9 cellular contexts compared by ENCODE assay signal in genomic region chr1:93672069-93672468, GRCh38. TPM values are rescaled to one million over a fixed set of nuclear protein-coding genes. Genes with fewer than 3 reads are reported as not detected.
DNase-seq lines count a peak whose midpoint lies in the region; ATAC-seq, FAIRE-seq and TF ChIP-seq lines count a peak whose summit lies in the region.
"Had no signal": no experiment of that assay in that cellular context is flagged by ENCODE, and none has a peak within 500 bp of the region (broad histone marks: within the 10 kb centered on the region; RNA-seq: fewer than 3 reads in every experiment).

No MANE protein-coding gene starts in this region.

- FAIRE-seq in D721Med (lab: Jason Lieb, UNC), result no peak

- ATAC-seq in HCT116, result peak; percentile 16; the same call in 1 of the 2 replicates
- peak; percentile 49 to 75 (median 56) for ATAC-seq in heart left ventricle
- ATAC-seq in HG02840 (IDR thresholded peaks at IDR 0.05; ENCODE audit: low FRiP score, unreplicated experiment), result no peak

- peaks cover 0 to 51% of the 10 kb centered on the region in 2 experiments; a peak in 2 of 4 replicates for H3K36me3 ChIP-seq in HCT116 (ENCODE audit: control insufficient read depth in 1 of 2, insufficient read depth in 2 of 2, low read length in 2 of 2)
- no peaks in the 10 kb centered on the region for H3K36me3 ChIP-seq in adrenal gland (replicated peaks in 1 of 2)
- H3K36me3 ChIP-seq in heart left ventricle, result peaks cover 0 to 15% (median 0%) of the 10 kb centered on the region in 9 donors
- peaks cover 65% of the 10 kb centered on the region for H3K36me3 ChIP-seq in skeletal muscle satellite cell (ENCODE audit: insufficient read depth, low read length)

- in situ Hi-C loops in G401 (cut with HindIII; ENCODE audit: low sequenced_read_pairs), result no loop called here

- peak overlapping the region; percentile 13; the same call in 1 of the 2 replicates for H3K4me2 ChIP-seq in HCT116 (ENCODE audit: low read length)
- H3K4me2 ChIP-seq in skeletal muscle satellite cell (ENCODE audit: low read length), result peak overlapping the region; percentile 52

- no peaks in the 10 kb centered on the region for H3K9me2 ChIP-seq in HCT116 (ENCODE audit: insufficient read depth)

- DNase-seq in HCT116 (ENCODE audit: low read depth, low spot score), result no peak
- DNase-seq in adrenal gland, result peak; percentile 73 to 90 (median 77)
- peak; percentile 72 to 91 (median 85) for DNase-seq in heart left ventricle
- no peak for DNase-seq in activated CD4-positive, alpha-beta T cell treated with anti-CD3 and anti-CD28 coated beads for 1 hour
- DNase-seq in D721Med (ENCODE audit: insufficient read length, low spot score), result no peak
- no peak for DNase-seq in G401 (ENCODE audit: low spot score)
- DNase-seq: GDM1 had no signal

- H3K79me2 ChIP-seq in HCT116 (ENCODE audit: insufficient read depth, low read length), result peaks cover 96% of the 10 kb centered on the region

- peaks cover 35 to 81% of the 10 kb centered on the region in 2 experiments for H3K4me1 ChIP-seq in HCT116 (ENCODE audit: control insufficient read depth in 1 of 2, insufficient read depth in 2 of 2, low read length in 2 of 2)
- H3K4me1 ChIP-seq in adrenal gland (replicated peaks in 1 of 2), result peaks cover 77 to 92% of the 10 kb centered on the region in 2 donors
- peaks cover 17 to 98% (median 89%) of the 10 kb centered on the region in 12 donors for H3K4me1 ChIP-seq in heart left ventricle
- H3K4me1 ChIP-seq in skeletal muscle satellite cell (ENCODE audit: control insufficient read depth, insufficient read depth, low read length), result peaks cover 99% of the 10 kb centered on the region

- BruUV-seq in HCT116 (replicated peaks; lab: Mats Ljungman, UMichigan), result no TSS peak

- no peaks in the 10 kb centered on the region for H3K27me3 ChIP-seq in HCT116 (ENCODE audit: insufficient read depth, low read length)
- H3K27me3 ChIP-seq in adrenal gland, result no peaks in the 10 kb centered on the region
- H3K27me3 ChIP-seq in heart left ventricle, result no peaks in the 10 kb centered on the region
- H3K27me3 ChIP-seq in skeletal muscle satellite cell (ENCODE audit: control insufficient read depth, insufficient read depth, low read length), result no peaks in the 10 kb centered on the region

- intact Hi-C loops in HCT116 (cut with micrococcal nuclease), result no loop called here
- intact Hi-C loops in adrenal gland (cut with DNase I), result no loop called here
- intact Hi-C loops in heart left ventricle (cut with DNase I), result loop anchor here in 1 of 10 donors (5.0 kb wide), 1 partner anchor 35 kb away; no protein-coding TSS in a partner anchor

- H3K9ac ChIP-seq in HCT116 (ENCODE audit: low read length) (no peak overlapping the region), skeletal muscle satellite cell (ENCODE audit: low read depth, low read length) (peak overlapping the region; percentile 14)

- H4K20me1 ChIP-seq in HCT116 (ENCODE audit: insufficient read depth), result peaks cover 23% of the 10 kb centered on the region; the same call in 1 of the 2 replicates

- RAD21 ChIA-PET in HCT116 (lab: Charles Lee; ENCODE audit: low non-redundant PET in 1 of 2, low total read pairs in 2 of 2, uncharacterized antibody in 2 of 2, unreplicated experiment in 2 of 2), result interaction anchor here in 1 of 2 experiments (1.4 kb wide), 1 partner anchor 9 kb away, joined by 4 read pairs; the partner anchor contains the start of gene BCAR3

- no peak overlapping the region for H2AFZ ChIP-seq in HCT116 (ENCODE audit: low read depth, low read length, poor library complexity, severe bottlenecking)

- TF ChIP-seq CTCF in HCT116 (IDR thresholded peaks at IDR 0.05 in 2 of 3, conservative IDR thresholded peaks at IDR 0.05 in 1 of 3; ENCODE audit: borderline replicate concordance in 1 of 3, insufficient read depth in 1 of 3, low read depth in 2 of 3, low read length in 2 of 3), result no peak
- no peak for TF ChIP-seq CTCF in adrenal gland (IDR thresholded peaks at IDR 0.05)
- no peak for TF ChIP-seq CTCF in heart left ventricle (IDR thresholded peaks at IDR 0.05)
- no peak for TF ChIP-seq CTCF in D721Med (IDR thresholded peaks at IDR 0.05; ENCODE audit: insufficient read depth, missing control alignments)

- H3K27ac ChIP-seq in HCT116 (ENCODE audit: low read depth, low read length), result no peak overlapping the region
- peak overlapping the region in 4 of 5 donors; percentile 7 to 73 (median 44) for H3K27ac ChIP-seq in adrenal gland
- H3K27ac ChIP-seq in heart left ventricle, result peak overlapping the region in 11 of 12 donors; percentile 12 to 77 (median 57)

- TF ChIP-seq RAD21 in HCT116 (IDR thresholded peaks at IDR 0.05; ENCODE audit: low read depth), result no peak

- 7 to 15% (median 9%) methylated on average over 1 of the region's 1 CpG for WGBS in adrenal gland, 4 donors
- 25 to 42% (median 30%) methylated on average over 1 of the region's 1 CpG for WGBS in heart left ventricle, 4 donors

- H3K9me3 ChIP-seq in HCT116 (ENCODE audit: control insufficient read depth in 1 of 2, insufficient read depth in 1 of 2, low read depth in 1 of 2, low read length in 2 of 2) (no peaks in the 10 kb centered on the region), adrenal gland (replicated peaks in 1 of 3) (no peaks in the 10 kb centered on the region), heart left ventricle (no peaks in the 10 kb centered on the region), skeletal muscle satellite cell (replicated peaks; ENCODE audit: low read length) (no peaks in the 10 kb centered on the region)

- H3K4me3 ChIP-seq in HCT116 (replicated peaks in 1 of 2; ENCODE audit: low read depth in 1 of 2, low read length in 2 of 2) (no peak overlapping the region), adrenal gland (no peak overlapping the region), heart left ventricle (no peak overlapping the region), skeletal muscle satellite cell (ENCODE audit: low read length) (peak overlapping the region; percentile 14)

- POLR2A ChIA-PET in HCT116 (lab: Charles Lee), result interaction anchor here (1.2 to 1.3 kb wide), 2 partner anchors 10 to 21 kb away, joined by 4 read pairs; partner anchors contain the start of gene BCAR3

- TF ChIP-seq POLR2A in HCT116 (IDR thresholded peaks at IDR 0.05; ENCODE audit: borderline replicate concordance, extremely low read depth, insufficient read depth, insufficient read length) (no peak), adrenal gland (IDR thresholded peaks at IDR 0.05) (no peak), heart left ventricle (IDR thresholded peaks at IDR 0.05) (no peak)

- CTCF ChIA-PET in HCT116 (lab: Charles Lee), result interaction anchor here (1.4 kb wide), 1 partner anchor 41 kb away, joined by 5 read pairs; no protein-coding TSS in a partner anchor

TF ChIP-seq in HCT116, 20 proteins besides CTCF, POLR2A, EP300 and RAD21:
- no peak for TF ChIP-seq MAX (IDR thresholded peaks at IDR 0.05)
- TF ChIP-seq CEBPB (IDR thresholded peaks at IDR 0.05; ENCODE audit: low read depth), result no peak
- no peak for TF ChIP-seq JUND (IDR thresholded peaks at IDR 0.05)
- peak; percentile 11; the same call in 1 of the 2 replicates for TF ChIP-seq SP1 (IDR thresholded peaks at IDR 0.05; ENCODE audit: low read depth)
- no peak for TF ChIP-seq ELF1 (IDR thresholded peaks at IDR 0.05; ENCODE audit: borderline replicate concordance, low read depth)
- peak; percentile 43 for TF ChIP-seq TCF7L2 (IDR thresholded peaks at IDR 0.05; ENCODE audit: borderline replicate concordance, extremely low read depth, insufficient read depth, insufficient read length)
- TF ChIP-seq EGR1 (IDR thresholded peaks at IDR 0.05; ENCODE audit: low read depth), result no peak
- no peak for TF ChIP-seq ZFX (IDR thresholded peaks at IDR 0.05)

RNA-seq across cellular contexts. Expression of gene BCAR3, which starts 9.6 kb away (rescaled TPM):
- total RNA-seq in HCT116 (2021; ENCODE audit: unreplicated experiment) (24.5 TPM), adrenal gland (10 to 100 TPM; 12.7 to 31.6 (median 23.9) TPM), heart left ventricle (10 to 100 TPM in 8 of 9 donors, 1 to 10 TPM in 1; 7.5 to 25.0 (median 17.3) TPM)
- polyA plus RNA-seq in HCT116 (2012), result 43.6 and 47.9 TPM in 2 replicates
- polyA plus RNA-seq in adrenal gland (10 to 100 TPM in 2 of 3 donors, 1 to 10 TPM in 1; 6.5 to 30.6 (median 15.0) TPM), heart left ventricle (1 to 10 TPM; 6.4 to 7.4 TPM)
- 16.2 and 18.3 TPM in 2 replicates for total RNA-seq in skeletal muscle satellite cell (2012; rRNA removed)
- total RNA-seq in G401 (2014; rRNA removed; shearing (Covaris generic)), result 2.3 and 3.3 TPM in 2 replicates

Comparison
In these comparisons a context has a peak if more than half of its experiments do, and no peak if none do; other contexts are left out.
1. DNase-seq: peak in adrenal gland (7 of 7) and heart left ventricle (5 of 5); none in HCT116 (single experiment), activated CD4-positive, alpha-beta T cell treated with anti-CD3 and anti-CD28 coated beads for 1 hour (single experiment), D721Med (single experiment) and G401 (single experiment).